Comparison of ENCODE assay signal across 1 cellular context in genomic region chr22:20021196-20022181, GRCh38.
A peak's percentile ranks its signal among the peaks of the same experiment; 100 is the strongest.
TF ChIP-seq lines count a peak whose summit lies in the region.

No MANE protein-coding gene starts in this region.

TF ChIP-seq in K562, 482 proteins besides CTCF, POLR2A, EP300 and RAD21 (continued from another document and continues in another):
- TF ChIP-seq FOXO4 (CRISPR knock-in tag; IDR thresholded peaks at IDR 0.05) (peak; percentile 92), MYNN (IDR thresholded peaks at IDR 0.05) (no peak), MYNN (CRISPR knock-in tag; IDR thresholded peaks at IDR 0.05) (no peak), NBN (IDR thresholded peaks at IDR 0.05; ENCODE audit: low read depth) (no peak), ZC3H4 (CRISPR knock-in tag; IDR thresholded peaks at IDR 0.05; ENCODE audit: borderline replicate concordance) (no peak), ZBTB5 (IDR thresholded peaks at IDR 0.05) (no peak), PHB (CRISPR knock-in tag; IDR thresholded peaks at IDR 0.05) (no peak), E2F4 (CRISPR knock-in tag; IDR thresholded peaks at IDR 0.05; ENCODE audit: low read depth) (no peak), ZFP36 (IDR thresholded peaks at IDR 0.05; ENCODE audit: low read depth, low read length, partially characterized antibody) (peak; percentile 17), ATF1 (CRISPR knock-in tag; IDR thresholded peaks at IDR 0.05) (no peak), ATF1 (tag; IDR thresholded peaks at IDR 0.05) (peak; percentile 86), PYGO2 (tag; IDR thresholded peaks at IDR 0.05) (no peak), ZNF79 (CRISPR knock-in tag; IDR thresholded peaks at IDR 0.05; ENCODE audit: low read depth) (peak; percentile 66; the same call in 1 of the 2 replicates), TBL1XR1 (IDR thresholded peaks at IDR 0.05; ENCODE audit: low read length in 2 of 2) (0 out of 4 replicates have a peak, but pooled peaks of 1 of the 2 experiments have one; percentile 5), KHSRP (IDR thresholded peaks at IDR 0.05) (no peak), ARHGAP35 (IDR thresholded peaks at IDR 0.05; ENCODE audit: partially characterized antibody) (no peak), ZNF77 (CRISPR knock-in tag; IDR thresholded peaks at IDR 0.05) (no peak), ZNF780A (CRISPR knock-in tag; IDR thresholded peaks at IDR 0.05) (no peak), HOMEZ (CRISPR knock-in tag; IDR thresholded peaks at IDR 0.05) (peak; percentile 95), NEUROD1 (IDR thresholded peaks at IDR 0.05; ENCODE audit: borderline replicate concordance, low read depth, low read length, partially characterized antibody) (peak; percentile 53), BRD9 (IDR thresholded peaks at IDR 0.05; ENCODE audit: low read depth, partially characterized antibody) (no peak), ZNF398 (CRISPR knock-in tag; IDR thresholded peaks at IDR 0.05) (no peak), MCM7 (IDR thresholded peaks at IDR 0.05) (no peak), ZNF224 (CRISPR knock-in tag; IDR thresholded peaks at IDR 0.05) (no peak), EWSR1 (IDR thresholded peaks at IDR 0.05; ENCODE audit: borderline replicate concordance, low read depth, partially characterized antibody) (no peak), ZSCAN29 (IDR thresholded peaks at IDR 0.05) (no peak), RFX7 (CRISPR knock-in tag; IDR thresholded peaks at IDR 0.05) (peak; percentile 85; the same call in 1 of the 2 replicates), SPI1 (IDR thresholded peaks at IDR 0.05; ENCODE audit: borderline replicate concordance, low read depth, low read length) (peak; percentile 33; the same call in 1 of the 2 replicates), THRA (IDR thresholded peaks at IDR 0.05) (no peak), ZNF253 (CRISPR knock-in tag; conservative IDR thresholded peaks at IDR 0.05) (peak; percentile 75; the same call in 1 of the 2 replicates), TEAD1 (CRISPR knock-in tag; IDR thresholded peaks at IDR 0.05) (peak in 1 of 2 experiments; percentile 21; a peak in 1 of 4 replicates), ZNF347 (CRISPR knock-in tag; IDR thresholded peaks at IDR 0.05; ENCODE audit: low read depth) (no peak), ZNF436 (CRISPR knock-in tag; IDR thresholded peaks at IDR 0.05) (peak; percentile 79), ZNF3 (CRISPR knock-in tag; IDR thresholded peaks at IDR 0.05) (no peak), SMC3 (conservative IDR thresholded peaks at IDR 0.05; ENCODE audit: insufficient read depth, low read depth, low read length) (0 out of 2 replicates have a peak, but pooled peaks have one; percentile 6), SMAD4 (CRISPR knock-in tag; conservative IDR thresholded peaks at IDR 0.05) (no peak; the same call in 1 of the 2 replicates), ZNF184 (CRISPR knock-in tag; IDR thresholded peaks at IDR 0.05) (no peak), ZNF318 (IDR thresholded peaks at IDR 0.05; ENCODE audit: borderline replicate concordance in 1 of 2, low read depth in 1 of 2) (no peak), XRCC5 (IDR thresholded peaks at IDR 0.05; ENCODE audit: low read depth, low read length) (no peak), COPS2 (conservative IDR thresholded peaks at IDR 0.05) (no peak), MYC (IDR thresholded peaks at IDR 0.05; ENCODE audit: low read depth, low read length) (peak; percentile 59; the same call in 1 of the 2 replicates), MYC (CRISPR knock-in tag; IDR thresholded peaks at IDR 0.05; ENCODE audit: borderline replicate concordance, low read depth) (peak; percentile 96)
- TF ChIP-seq, protein P1, sequence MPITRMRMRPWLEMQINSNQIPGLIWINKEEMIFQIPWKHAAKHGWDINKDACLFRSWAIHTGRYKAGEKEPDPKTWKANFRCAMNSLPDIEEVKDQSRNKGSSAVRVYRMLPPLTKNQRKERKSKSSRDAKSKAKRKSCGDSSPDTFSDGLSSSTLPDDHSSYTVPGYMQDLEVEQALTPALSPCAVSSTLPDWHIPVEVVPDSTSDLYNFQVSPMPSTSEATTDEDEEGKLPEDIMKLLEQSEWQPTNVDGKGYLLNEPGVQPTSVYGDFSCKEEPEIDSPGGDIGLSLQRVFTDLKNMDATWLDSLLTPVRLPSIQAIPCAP (CRISPR knock-in tag; IDR thresholded peaks at IDR 0.05; ENCODE audit: borderline replicate concordance): no peak
- TF ChIP-seq, protein P2, sequence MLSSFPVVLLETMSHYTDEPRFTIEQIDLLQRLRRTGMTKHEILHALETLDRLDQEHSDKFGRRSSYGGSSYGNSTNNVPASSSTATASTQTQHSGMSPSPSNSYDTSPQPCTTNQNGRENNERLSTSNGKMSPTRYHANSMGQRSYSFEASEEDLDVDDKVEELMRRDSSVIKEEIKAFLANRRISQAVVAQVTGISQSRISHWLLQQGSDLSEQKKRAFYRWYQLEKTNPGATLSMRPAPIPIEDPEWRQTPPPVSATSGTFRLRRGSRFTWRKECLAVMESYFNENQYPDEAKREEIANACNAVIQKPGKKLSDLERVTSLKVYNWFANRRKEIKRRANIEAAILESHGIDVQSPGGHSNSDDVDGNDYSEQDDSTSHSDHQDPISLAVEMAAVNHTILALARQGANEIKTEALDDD (IDR thresholded peaks at IDR 0.05): no peak
